In the genomic region with DNA sequence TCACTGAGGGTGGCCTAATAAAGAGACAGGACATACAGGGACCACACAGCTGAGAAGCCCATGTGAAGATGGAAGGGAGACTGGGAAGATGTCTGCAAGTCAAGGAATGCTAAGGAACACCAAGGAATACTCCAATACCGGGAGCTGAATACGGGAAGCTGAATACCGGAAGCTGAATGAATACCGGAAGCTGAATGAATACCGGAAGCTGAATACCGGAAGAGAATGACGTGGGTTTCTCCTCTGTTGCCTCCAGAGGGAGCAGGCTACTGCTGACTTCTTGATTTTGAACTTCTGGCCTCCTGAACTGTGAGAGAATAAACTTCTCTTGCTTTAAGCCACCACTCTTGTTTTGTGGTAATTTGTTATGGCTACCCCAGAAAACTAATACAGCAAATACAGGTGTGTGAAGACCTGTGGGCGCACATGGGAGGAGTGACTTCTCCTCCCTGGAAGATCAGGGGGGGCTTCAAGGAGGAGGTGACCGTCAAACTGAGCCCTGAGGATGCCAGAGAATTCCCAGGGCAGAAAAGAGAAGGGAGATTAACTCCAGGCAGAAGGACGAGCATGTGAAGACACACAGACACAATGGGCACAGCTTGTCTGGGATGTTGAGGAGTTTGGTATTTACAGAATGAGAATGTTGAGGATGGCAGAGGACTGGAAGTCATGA, we compare ENCODE assay signal across 17 cellular contexts.
DNase-seq lines count a peak whose midpoint lies in the region; ATAC-seq, FAIRE-seq and TF ChIP-seq lines count a peak whose summit lies in the region.
"Had no signal": no experiment of that assay in that cellular context is flagged by ENCODE, and none has a peak within 500 bp of the region (broad histone marks: within the 10 kb centered on the region; RNA-seq: fewer than 3 reads in every experiment).

No MANE protein-coding gene starts in this region.

- TF ChIP-seq EP300 in H1 (IDR thresholded peaks at IDR 0.05; ENCODE audit: borderline replicate concordance in 1 of 2, low read depth in 2 of 2, low read length in 2 of 2) (no peak), sigmoid colon (IDR thresholded peaks at IDR 0.05) (no peak)

- POLR2A ChIA-PET in H1 (lab: Charles Lee; ENCODE audit: partially characterized antibody) = no interaction called here

- no peak overlapping the region for H2AK5ac ChIP-seq in H1 (ENCODE audit: low read depth, low read length)

- peak; percentile 30 to 51 for TF ChIP-seq RAD21 in H1 (IDR thresholded peaks at IDR 0.05 in 1 of 2, conservative IDR thresholded peaks at IDR 0.05 in 1 of 2; ENCODE audit: low read depth in 2 of 2, low read length in 2 of 2)

- H3K4me1 ChIP-seq in OCI-LY1 (ENCODE audit: insufficient read depth, low read length, severe bottlenecking) (peaks cover 6% of the 10 kb centered on the region), H1 (replicated peaks in 1 of 4; ENCODE audit: control insufficient read depth in 3 of 4, insufficient read depth in 4 of 4, low read length in 3 of 4) (no peaks in the 10 kb centered on the region), sigmoid colon (peaks cover 0 to 49% (median 17%) of the 10 kb centered on the region in 4 donors)
- H3K4me1 ChIP-seq: gastrocnemius medialis had no signal

- H2BK15ac ChIP-seq in H1 (ENCODE audit: low read length) = no peak overlapping the region

- no peak for TF ChIP-seq CTCF in OCI-LY1 (IDR thresholded peaks at IDR 0.05; ENCODE audit: low read length)
- peak in 2 of 3 experiments; percentile 25 to 41; a peak in 2 of 4 replicates for TF ChIP-seq CTCF in H1 (IDR thresholded peaks at IDR 0.05; ENCODE audit: control extremely low read depth in 1 of 3, insufficient read depth in 1 of 3, low read depth in 1 of 3, low read length in 3 of 3)
- no peak for TF ChIP-seq CTCF in sigmoid colon (IDR thresholded peaks at IDR 0.05)

- H3K27me3 ChIP-seq in OCI-LY1 (ENCODE audit: insufficient read depth, low read length) (no peaks in the 10 kb centered on the region), H1 (replicated peaks in 1 of 4; ENCODE audit: control insufficient read depth in 3 of 4, extremely low read depth in 1 of 4, insufficient read depth in 3 of 4, low read length in 3 of 4) (no peaks in the 10 kb centered on the region; a peak in 1 of 7 replicates), sigmoid colon (no peaks in the 10 kb centered on the region)

- intact Hi-C loops in sigmoid colon (cut with DNase I) = no loop called here

- H2BK12ac ChIP-seq in H1 (ENCODE audit: low read depth, low read length) = no peak overlapping the region

- H3K23me2 ChIP-seq in H1 (ENCODE audit: low read depth, low read length) = no peaks in the 10 kb centered on the region

- H3K9me2 ChIP-seq in OCI-LY1 (ENCODE audit: low read depth, low read length) = no peaks in the 10 kb centered on the region

- H3K9ac ChIP-seq in OCI-LY1 (ENCODE audit: low read length) = no peak overlapping the region
- H3K9ac ChIP-seq in H1 (replicated peaks in 1 of 4; ENCODE audit: extremely low read depth in 1 of 4, low read depth in 3 of 4, low read length in 3 of 4) = no peak overlapping the region

- no peak overlapping the region for H2BK120ac ChIP-seq in H1 (replicated peaks; ENCODE audit: low read depth, low read length)

- H3K27ac ChIP-seq in OCI-LY1 (ENCODE audit: low read depth, low read length, poor library complexity, severe bottlenecking) (no peak overlapping the region), H1 (ENCODE audit: low read depth, low read length) (no peak overlapping the region), sigmoid colon (peak overlapping the region in 3 of 4 donors; percentile 87 to 90 (median 89))
- H3K27ac ChIP-seq: gastrocnemius medialis had no signal

- WGBS in H1 (ENCODE audit: extremely low coverage in 1 of 2, insufficient coverage in 1 of 2, insufficient read length in 1 of 2, insufficient replicate concordance in 2 of 2, low coverage in 1 of 2, low lambda C conversion rate in 2 of 2, missing lambda C conversion rate in 1 of 2), 2 experiments = 85% methylated on average over 10 of the region's 10 CpGs; no CpG with 5 or more reads in 1 of the 2 experiments
- 57 to 73% methylated on average over 10 of the region's 10 CpGs for WGBS in sigmoid colon, 2 donors

- H3K56ac ChIP-seq in H1 (replicated peaks; ENCODE audit: insufficient read length, low read depth, low read length) = no peak overlapping the region

- no peak overlapping the region for H3K23ac ChIP-seq in H1 (ENCODE audit: insufficient read length)

- no peaks in the 10 kb centered on the region for H3K79me1 ChIP-seq in H1 (ENCODE audit: low read depth, low read length)

- H2AFZ ChIP-seq in OCI-LY1 (ENCODE audit: low read length) = peak overlapping the region; percentile 100
- no peak overlapping the region for H2AFZ ChIP-seq in H1 (ENCODE audit: low read length)

- no peaks in the 10 kb centered on the region for H3F3A ChIP-seq in OCI-LY1 (ENCODE audit: insufficient read depth, low read length)

- DNase-seq in ELR (ENCODE audit: low read depth) (peak; percentile 39), H1 (ENCODE audit: low read depth in 1 of 2, low spot score in 2 of 2) (no peak), sigmoid colon (no peak), 8988T (no peak), DMS114 treated with DMSO at 0.1 percent for 48 hours (lab: John Stamatoyannopoulos, UW; ENCODE audit: unreplicated experiment) (no peak), amygdala (lab: John Stamatoyannopoulos, UW) (no peak)
- DNase-seq: activated CD4-positive, CD25-positive, alpha-beta regulatory T cell treated with anti-CD3 and anti-CD28 coated beads, Interleukin-2, amount 50 U/mL, for 72 hours; activated CD8-positive, alpha-beta memory T cell treated with anti-CD3 and anti-CD28 coated beads, Interleukin-2, amount 50 U/mL, for 4 hours; activated naive CD4-positive, alpha-beta T cell treated with Interleukin-2 at 50 U/mL for 16 hours; CD8-positive, alpha-beta T cell; gastrocnemius medialis; immature natural killer cell; mammary epithelial cell; NCI-H446 treated with DMSO at 0.1 percent for 48 hours; stimulated activated naive B cell treated with anti-CD40 and anti-IgM and Interleukin-4, amounts not matched to agents 10 μg/mL and 1 μg/mL and 100 μg/mL, for 72 hours had no signal

- CTCF ChIA-PET in H1 (lab: Charles Lee; ENCODE audit: partially characterized antibody) = interaction anchor here (0.7 to 2.6 kb wide), 11 partner anchors 8 to 369 kb away, joined by 3 to 7 read pairs (median 4); no protein-coding TSS in a partner anchor

- H3K4me2 ChIP-seq in OCI-LY1 (ENCODE audit: low read length) (peak overlapping the region; percentile 40), H1 (ENCODE audit: insufficient read depth in 1 of 2, low read depth in 2 of 2, low read length in 2 of 2) (no peak overlapping the region)

- H3K4me3 ChIP-seq in OCI-LY1 (ENCODE audit: low read depth, low read length, poor library complexity, severe bottlenecking) (peak overlapping the region; percentile 39), H1 (ENCODE audit: extremely low read depth in 1 of 4, insufficient read depth in 2 of 4, low read depth in 3 of 4, low read length in 4 of 4) (no peak overlapping the region), sigmoid colon (no peak overlapping the region)
- H3K4me3 ChIP-seq: gastrocnemius medialis had no signal

- peaks cover 13% of the 10 kb centered on the region for H3K9me3 ChIP-seq in OCI-LY1 (ENCODE audit: low read length)
- no peaks in the 10 kb centered on the region for H3K9me3 ChIP-seq in H1 (ENCODE audit: insufficient read depth in 2 of 2, low read depth in 1 of 2, low read length in 1 of 2)
- no peaks in the 10 kb centered on the region for H3K9me3 ChIP-seq in sigmoid colon
- H3K9me3 ChIP-seq: gastrocnemius medialis had no signal

- H3K14ac ChIP-seq in H1 (ENCODE audit: insufficient read length) = no peak overlapping the region

- no peak overlapping the region for H4K5ac ChIP-seq in H1 (ENCODE audit: insufficient read length, low read depth, low read length)

- H4K8ac ChIP-seq in H1 (ENCODE audit: extremely low read depth, insufficient read depth, low read length) = no peak overlapping the region

- H3K4ac ChIP-seq in H1 (replicated peaks; ENCODE audit: insufficient read length, low read depth, low read length) = no peak overlapping the region

- peaks cover 3% of the 10 kb centered on the region for H3K36me3 ChIP-seq in OCI-LY1 (ENCODE audit: insufficient read depth, low read length)
- no peaks in the 10 kb centered on the region for H3K36me3 ChIP-seq in H1 (ENCODE audit: control insufficient read depth in 2 of 4, insufficient read depth in 4 of 4, low read length in 3 of 4)
- no peaks in the 10 kb centered on the region for H3K36me3 ChIP-seq in sigmoid colon
- H3K36me3 ChIP-seq: gastrocnemius medialis had no signal

- no peak overlapping the region for H2BK5ac ChIP-seq in H1 (ENCODE audit: low read depth, low read length)

- no peak overlapping the region for H2BK20ac ChIP-seq in H1 (ENCODE audit: low read length)

- no peak for FAIRE-seq in H1 (lab: Jason Lieb, UNC)

- no peak for TF ChIP-seq POLR2A in H1 (IDR thresholded peaks at IDR 0.05; ENCODE audit: control extremely low read depth in 1 of 2, low read depth in 2 of 2, low read length in 2 of 2)
- TF ChIP-seq POLR2A in sigmoid colon (IDR thresholded peaks at IDR 0.05) = no peak

- no peak for ATAC-seq in HG02885 (IDR thresholded peaks at IDR 0.05; ENCODE audit: poor library complexity, unreplicated experiment)
- ATAC-seq: CD8-positive, alpha-beta T cell; gastrocnemius medialis; stimulated activated naive B cell treated with anti-CD40 and anti-IgM and Interleukin-4, amounts not matched to agents 10 μg/mL and 1 μg/mL and 100 μg/mL, for 72 hours had no signal

- no peak overlapping the region; the same call in 1 of the 2 replicates for H3K18ac ChIP-seq in H1 (ENCODE audit: extremely low read depth, low read length)

- H3K79me2 ChIP-seq in OCI-LY1 (ENCODE audit: insufficient read depth, low read length) = no peaks in the 10 kb centered on the region
- H3K79me2 ChIP-seq in H1 (ENCODE audit: control insufficient read depth in 1 of 2, insufficient read depth in 2 of 2, low read length in 2 of 2) = no peaks in the 10 kb centered on the region

- H4K91ac ChIP-seq in H1 (replicated peaks; ENCODE audit: insufficient read length, low read length) = no peak overlapping the region

- no peaks in the 10 kb centered on the region for H4K20me1 ChIP-seq in OCI-LY1 (ENCODE audit: insufficient read depth, low read length)
- no peaks in the 10 kb centered on the region for H4K20me1 ChIP-seq in H1 (replicated peaks in 1 of 2; ENCODE audit: control insufficient read depth in 1 of 2, insufficient read depth in 2 of 2, low read length in 2 of 2)

TF ChIP-seq in H1, 55 proteins besides CTCF, POLR2A, EP300 and RAD21 (continues in another document):
- TF ChIP-seq CHD1 (IDR thresholded peaks at IDR 0.05; ENCODE audit: low read depth, low read length) (no peak), SP4 (IDR thresholded peaks at IDR 0.05; ENCODE audit: low read length) (no peak), ZNF274 (IDR thresholded peaks at IDR 0.05; ENCODE audit: borderline replicate concordance, extremely low read depth, low read length) (no peak), SIRT6 (IDR thresholded peaks at IDR 0.05; ENCODE audit: low read length) (no peak), GABPA (IDR thresholded peaks at IDR 0.05; ENCODE audit: borderline replicate concordance, insufficient read depth, low read length) (no peak), BRCA1 (IDR thresholded peaks at IDR 0.05; ENCODE audit: low read depth, low read length) (no peak), YY1 (IDR thresholded peaks at IDR 0.05; ENCODE audit: low read depth, low read length) (no peak), SIX5 (IDR thresholded peaks at IDR 0.05; ENCODE audit: low read depth, low read length) (no peak)

Comparison
In these comparisons a context has a peak if more than half of its experiments do, and no peak if none do; other contexts are left out.
1. H3K27ac ChIP-seq: peak in sigmoid colon (3 of 4); none in OCI-LY1 (single experiment) and H1 (single experiment).
2. CTCF ChIP-seq: peak in H1 (2 of 3); none in OCI-LY1 (single experiment) and sigmoid colon (0 of 4).